ENCODE assay signal across 10 cellular contexts in the genomic region with DNA sequence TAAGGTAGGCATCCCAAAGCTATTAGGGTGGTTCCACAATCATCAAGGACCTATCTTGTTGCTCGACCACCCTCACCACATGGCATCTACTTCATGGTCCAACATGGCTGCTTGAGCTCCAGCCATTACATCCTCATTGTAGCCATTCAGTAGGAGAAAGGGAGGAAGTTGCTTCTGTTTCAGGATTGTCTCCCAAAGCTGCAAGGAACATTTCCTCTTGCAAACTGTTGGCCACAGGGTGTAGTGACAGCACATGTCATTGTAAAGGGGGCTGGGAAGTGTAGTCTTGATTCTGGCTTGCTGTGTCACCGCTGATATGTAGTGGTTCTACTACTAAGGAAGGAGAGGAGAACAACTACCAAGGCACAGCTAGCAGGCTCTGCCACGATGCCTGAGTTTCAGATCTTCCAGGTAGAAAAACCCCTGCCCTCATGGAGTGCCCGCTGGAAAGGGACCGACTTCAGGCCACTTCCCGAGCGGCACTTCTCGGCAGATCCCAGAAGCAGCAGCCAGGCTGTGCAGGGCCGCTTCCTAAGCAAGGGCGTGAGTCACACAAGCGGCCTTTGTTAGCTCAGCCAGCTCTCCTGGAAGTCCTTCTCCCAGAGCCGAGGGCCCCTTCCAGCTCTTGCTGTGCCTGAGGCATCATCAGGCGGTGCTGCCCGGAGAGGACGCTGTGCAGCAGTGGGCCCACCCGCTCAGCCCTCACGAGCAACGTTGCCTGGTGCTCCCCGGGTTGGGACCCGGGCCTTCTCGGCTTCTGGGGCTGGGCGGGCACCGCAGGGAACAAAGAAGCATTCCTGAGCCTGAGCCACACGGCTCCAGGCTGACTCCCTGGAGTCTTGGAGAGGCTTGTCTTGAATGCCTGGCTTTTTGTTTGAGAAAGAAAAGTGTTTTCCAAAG. TPM values are rescaled to one million over a fixed set of nuclear protein-coding genes. Genes with fewer than 3 reads are reported as not detected.
DNase-seq lines count a peak whose midpoint lies in the region; ATAC-seq and TF ChIP-seq lines count a peak whose summit lies in the region.
"Had no signal": no experiment of that assay in that cellular context is flagged by ENCODE, and none has a peak within 500 bp of the region (broad histone marks: within the 10 kb centered on the region; RNA-seq: fewer than 3 reads in every experiment).

No MANE protein-coding gene starts in this region.

- H4K91ac ChIP-seq in neuronal stem cell (ENCODE audit: low read depth, low read length, poor library complexity) = peak overlapping the region; percentile 96

- peaks cover 15 to 19% of the 10 kb centered on the region in 2 donors for H3K4me1 ChIP-seq in neuronal stem cell (ENCODE audit: control insufficient read depth in 2 of 2, insufficient read depth in 1 of 2, low read depth in 1 of 2, low read length in 2 of 2)

- CTCF ChIA-PET in BJ (lab: Yijun Ruan, JAX) = interaction anchor here (0.7 to 1.1 kb wide), 2 partner anchors 10 to 28 kb away, joined by 3 to 4 read pairs; no protein-coding TSS in a partner anchor

- no peak overlapping the region for H3K4me3 Mint-ChIP-seq in activated T-cell treated with anti-CD3 and anti-CD28 coated beads, Interleukin-2, amount 50 U/mL, for 24 hours
- H3K4me3 Mint-ChIP-seq: activated T-cell treated with anti-CD3 and anti-CD28 coated beads, Interleukin-2, amount 50 U/mL, for 4 hours had no signal

- in situ Hi-C loops in SK-MEL-5 (cut with HindIII; ENCODE audit: low pct_unique_long_range_greater_than_20kb, low sequenced_read_pairs) = no loop called here

- peak overlapping the region; percentile 65 for H2BK12ac ChIP-seq in neuronal stem cell (ENCODE audit: low read length)

- H2BK5ac ChIP-seq in neuronal stem cell (ENCODE audit: low read length) = peak overlapping the region; percentile 99

- POLR2A ChIA-PET in BJ (lab: Charles Lee) = no interaction called here

- no peak overlapping the region for H3K23ac ChIP-seq in neuronal stem cell (ENCODE audit: low read depth, low read length, poor library complexity)

- H3K27me3 Mint-ChIP-seq in activated T-cell treated with anti-CD3 and anti-CD28 coated beads, Interleukin-2, amount 50 U/mL, for 24 hours = no peaks in the 10 kb centered on the region

- no peaks in the 10 kb centered on the region for H3K36me3 ChIP-seq in BJ (ENCODE audit: control insufficient read depth, insufficient read depth, low read length)
- H3K36me3 ChIP-seq in neuronal stem cell (replicated peaks in 1 of 2; ENCODE audit: control insufficient read depth in 2 of 2, insufficient read depth in 2 of 2, low read length in 2 of 2) = peaks cover 0 to 4% of the 10 kb centered on the region in 2 donors

- peak overlapping the region; percentile 45 for H3K9ac ChIP-seq in neuronal stem cell (ENCODE audit: low read depth, low read length, poor library complexity)

- H2AK5ac ChIP-seq in neuronal stem cell (ENCODE audit: low read depth, low read length) = peak overlapping the region; percentile 1

- H3K27ac Mint-ChIP-seq in activated T-cell treated with anti-CD3 and anti-CD28 coated beads, Interleukin-2, amount 50 U/mL, for 24 hours = no peak overlapping the region

- H3K4ac ChIP-seq in neuronal stem cell (ENCODE audit: low read length) = peak overlapping the region; percentile 94

- H2BK15ac ChIP-seq in neuronal stem cell (ENCODE audit: low read length) = peak overlapping the region; percentile 28

- no peak overlapping the region for H3K4me3 ChIP-seq in BJ (ENCODE audit: low read depth, low read length)
- no peak overlapping the region for H3K4me3 ChIP-seq in foreskin fibroblast (ENCODE audit: low read depth in 1 of 2, low read length in 2 of 2)
- no peak overlapping the region for H3K4me3 ChIP-seq in neuronal stem cell (ENCODE audit: low read length in 2 of 2)

- H2AFZ ChIP-seq in neuronal stem cell (ENCODE audit: low read length) = peak overlapping the region; percentile 94

- H3K27me3 ChIP-seq in BJ (ENCODE audit: control insufficient read depth, insufficient read depth, low read length) (no peaks in the 10 kb centered on the region), neuronal stem cell (ENCODE audit: control insufficient read depth in 3 of 3, insufficient read depth in 3 of 3, low read depth in 1 of 3, low read length in 3 of 3) (no peaks in the 10 kb centered on the region)

- H3K27ac ChIP-seq in neuronal stem cell (replicated peaks; ENCODE audit: low read length) = peak overlapping the region; percentile 98

- peak; percentile 48 for TF ChIP-seq CTCF in BJ (IDR thresholded peaks at IDR 0.05; ENCODE audit: insufficient read depth, low read depth, low read length)
- TF ChIP-seq CTCF in foreskin fibroblast (IDR thresholded peaks at IDR 0.05; ENCODE audit: low read depth, low read length) = peak; percentile 19

- no CpG with 5 or more reads among the region's 24 CpGs for WGBS in neuronal stem cell (ENCODE audit: extremely low coverage in 2 of 2, insufficient read length in 2 of 2, insufficient replicate concordance in 1 of 2), 2 donors

- H3K9me3 Mint-ChIP-seq in activated T-cell treated with anti-CD3 and anti-CD28 coated beads, Interleukin-2, amount 50 U/mL, for 24 hours = no peaks in the 10 kb centered on the region
- H3K9me3 Mint-ChIP-seq: activated T-cell treated with anti-CD3 and anti-CD28 coated beads, Interleukin-2, amount 50 U/mL, for 4 hours had no signal

- peak overlapping the region; percentile 99 for H3K18ac ChIP-seq in neuronal stem cell (ENCODE audit: low read length)

- peak overlapping the region; percentile 33 for H3K4me2 ChIP-seq in neuronal stem cell (ENCODE audit: insufficient read depth, low read length, poor library complexity, severe bottlenecking)

- no peaks in the 10 kb centered on the region for H3K36me3 Mint-ChIP-seq in activated T-cell treated with anti-CD3 and anti-CD28 coated beads, Interleukin-2, amount 50 U/mL, for 24 hours (ENCODE audit: low read depth)

- DNase-seq in BJ (ENCODE audit: low read depth) (peak; percentile 26), SK-MEL-5 (ENCODE audit: low read depth, low spot score) (peak; percentile 85), foreskin fibroblast (peak; percentile 81 to 93), neuronal stem cell (ENCODE audit: low spot score) (peak; percentile 61), DMS114 treated with DMSO at 0.1 percent for 48 hours (lab: John Stamatoyannopoulos, UW; ENCODE audit: unreplicated experiment) (no peak), GM19238 (ENCODE audit: insufficient read length, low spot score) (no peak)
- DNase-seq in activated T-cell treated with anti-CD3 and anti-CD28 coated beads, Interleukin-2, amount 50 U/mL, for 24 hours = no peak
- DNase-seq: activated T-cell treated with anti-CD3 and anti-CD28 coated beads, Interleukin-2, amount 50 U/mL, for 4 hours; stimulated activated CD4-positive, alpha-beta T cell treated with anti-CD3 and anti-CD28 coated beads, Interleukin-12 subunit alpha, Interleukin-12 subunit beta, amount 100 ng/mL, for 4 hours had no signal

- no peak for ATAC-seq in GM21381 (IDR thresholded peaks at IDR 0.05; ENCODE audit: unreplicated experiment)

- no peaks in the 10 kb centered on the region for H3K4me1 Mint-ChIP-seq in activated T-cell treated with anti-CD3 and anti-CD28 coated beads, Interleukin-2, amount 50 U/mL, for 24 hours (ENCODE audit: low read depth)

- H2BK120ac ChIP-seq in neuronal stem cell (ENCODE audit: low read depth, low read length) = no peak overlapping the region

- peak overlapping the region; percentile 54 for H4K8ac ChIP-seq in neuronal stem cell (ENCODE audit: low read depth, low read length)

- no peaks in the 10 kb centered on the region for H3K9me3 ChIP-seq in neuronal stem cell (replicated peaks in 1 of 2; ENCODE audit: control insufficient read depth in 2 of 2, insufficient read depth in 1 of 2, low read depth in 1 of 2, low read length in 2 of 2)

- H3K14ac ChIP-seq in neuronal stem cell (ENCODE audit: low read length) = peak overlapping the region; percentile 89

- H3K79me1 ChIP-seq in neuronal stem cell (ENCODE audit: low read depth, low read length) = no peaks in the 10 kb centered on the region

RNA-seq across cellular contexts. Expression of a gene that starts 58.2 kb away (rescaled TPM):
- 7.4 and 12.9 TPM in 2 replicates for polyA plus RNA-seq in BJ (2011; rRNA removed)
- polyA minus RNA-seq in BJ (2011; rRNA and poly(A)+ RNA removed) = 9.1 and 11.0 TPM in 2 replicates
- total RNA-seq in SK-MEL-5 (2014; rRNA removed; shearing (Covaris generic)) = 6.0 and 7.2 TPM in 2 replicates
- polyA plus RNA-seq in SK-MEL-5 (2015; cell fraction: cytosol; rRNA removed) = 15.5 and 19.2 TPM in 2 replicates
- polyA plus RNA-seq in SK-MEL-5 (2015; cell fraction: nucleus; rRNA removed) = 3.1 and 7.2 TPM in 2 replicates
- polyA plus RNA-seq in neuronal stem cell (2013, experiment 1 of 2) = 32.8 TPM
- polyA plus RNA-seq in neuronal stem cell (2013, experiment 2 of 2) = 32.8 TPM

Comparison
In these comparisons a context has a peak if more than half of its experiments do, and no peak if none do; other contexts are left out.
1. DNase-seq: peak in BJ (single experiment), SK-MEL-5 (single experiment), foreskin fibroblast (2 of 2) and neuronal stem cell (single experiment); none in DMS114 treated with DMSO at 0.1 percent for 48 hours (single experiment), activated T-cell treated with anti-CD3 and anti-CD28 coated beads, Interleukin-2, amount 50 U/mL, for 24 hours (single experiment) and GM19238 (single experiment).